ENCODE assay signal across 36 cellular contexts in the genomic region with DNA sequence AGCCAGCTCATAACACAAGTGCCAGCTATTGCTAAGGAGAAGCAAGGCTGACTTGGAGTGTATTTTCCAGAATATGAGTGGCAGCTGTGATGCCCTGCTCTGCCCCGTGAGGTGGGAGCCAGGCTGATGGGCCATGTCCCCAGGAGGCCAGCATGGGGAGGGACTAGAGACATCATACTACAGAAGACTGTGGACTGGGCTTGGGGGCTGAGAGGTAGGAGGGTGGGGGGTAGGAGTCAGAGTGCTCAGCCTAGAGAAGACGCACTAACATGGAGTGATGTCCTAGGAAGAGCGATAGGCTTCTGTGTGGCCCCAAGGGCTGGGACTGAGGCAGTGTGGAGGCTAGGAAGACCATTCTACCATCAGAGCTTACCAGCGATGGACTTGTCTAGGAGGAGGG.
A peak's percentile ranks its signal among the peaks of the same experiment; 100 is the strongest.
DNase-seq lines count a peak whose midpoint lies in the region; FAIRE-seq and TF ChIP-seq lines count a peak whose summit lies in the region.
"Had no signal": no experiment of that assay in that cellular context is flagged by ENCODE, and none has a peak within 500 bp of the region (broad histone marks: within the 10 kb centered on the region; RNA-seq: fewer than 3 reads in every experiment).

No MANE protein-coding gene starts in this region.

- H2BK15ac ChIP-seq in H1 (ENCODE audit: low read length) (peak overlapping the region; percentile 5; the same call in 1 of the 2 replicates), neuronal stem cell (ENCODE audit: low read length) (no peak overlapping the region)

- H3K23ac ChIP-seq in H1 (ENCODE audit: insufficient read length) = no peak overlapping the region
- H3K23ac ChIP-seq in neuronal stem cell (ENCODE audit: low read depth, low read length, poor library complexity) = no peak overlapping the region

- no peak overlapping the region for H3K18ac ChIP-seq in H1 (ENCODE audit: extremely low read depth, low read length)
- H3K18ac ChIP-seq in neuronal stem cell (ENCODE audit: low read length) = peak overlapping the region; percentile 62

- H2AK5ac ChIP-seq in H1 (ENCODE audit: low read depth, low read length) (no peak overlapping the region), neuronal stem cell (ENCODE audit: low read depth, low read length) (peak overlapping the region; percentile 20)

- H3K27me3 ChIP-seq in H1 (replicated peaks in 1 of 4; ENCODE audit: control insufficient read depth in 3 of 4, extremely low read depth in 1 of 4, insufficient read depth in 3 of 4, low read length in 3 of 4) (no peaks in the 10 kb centered on the region), endodermal cell (ENCODE audit: control insufficient read depth, insufficient read depth, low read length, poor library complexity, severe bottlenecking) (peaks cover 11% of the 10 kb centered on the region), neuronal stem cell (ENCODE audit: control insufficient read depth in 3 of 3, insufficient read depth in 3 of 3, low read depth in 1 of 3, low read length in 3 of 3) (no peaks in the 10 kb centered on the region)
- H3K27me3 ChIP-seq: BE2C, BLaER1 had no signal

- TF ChIP-seq CTCF in H1 (IDR thresholded peaks at IDR 0.05; ENCODE audit: control extremely low read depth in 1 of 3, insufficient read depth in 1 of 3, low read depth in 1 of 3, low read length in 3 of 3) = no peak
- no peak for TF ChIP-seq CTCF in endodermal cell (conservative IDR thresholded peaks at IDR 0.05)
- TF ChIP-seq CTCF in osteocyte (IDR thresholded peaks at IDR 0.05) = no peak

- H3K14ac ChIP-seq in H1 (ENCODE audit: insufficient read length) = no peak overlapping the region
- H3K14ac ChIP-seq in neuronal stem cell (ENCODE audit: low read length) = peak overlapping the region; percentile 87

- no peaks in the 10 kb centered on the region for H3K36me3 ChIP-seq in H1 (ENCODE audit: control insufficient read depth in 2 of 4, insufficient read depth in 4 of 4, low read length in 3 of 4)
- no peaks in the 10 kb centered on the region for H3K36me3 ChIP-seq in endodermal cell (ENCODE audit: control insufficient read depth, insufficient read depth, low read length)
- H3K36me3 ChIP-seq in neuronal stem cell (replicated peaks in 1 of 2; ENCODE audit: control insufficient read depth in 2 of 2, insufficient read depth in 2 of 2, low read length in 2 of 2) = no peaks in the 10 kb centered on the region
- H3K36me3 ChIP-seq: BE2C; BLaER1; BLaER1 treated with 17β-estradiol and CSF1 and Interleukin-3, amounts not matched to agents 10 nM and 100 nM had no signal

- peaks cover 18% of the 10 kb centered on the region for H3K4me1 Mint-ChIP-seq in endodermal cell
- no peaks in the 10 kb centered on the region for H3K4me1 Mint-ChIP-seq in osteocyte (ENCODE audit: unreplicated experiment)
- H3K4me1 Mint-ChIP-seq: B cell; CD14-positive monocyte; CD4-positive, alpha-beta memory T cell; CD4-positive, CD25-positive, alpha-beta regulatory T cell; CD8-positive, alpha-beta memory T cell had no signal

- no peak for FAIRE-seq in H1 (lab: Jason Lieb, UNC)
- FAIRE-seq: A204.1, A549, D721Med had no signal

- H3K4ac ChIP-seq in H1 (replicated peaks; ENCODE audit: insufficient read length, low read depth, low read length) = no peak overlapping the region
- no peak overlapping the region for H3K4ac ChIP-seq in neuronal stem cell (ENCODE audit: low read length)

- H4K20me1 ChIP-seq in H1 (replicated peaks in 1 of 2; ENCODE audit: control insufficient read depth in 1 of 2, insufficient read depth in 2 of 2, low read length in 2 of 2) = no peaks in the 10 kb centered on the region
- H4K20me1 ChIP-seq: BLaER1 had no signal

- TF ChIP-seq EP300 in H1 (IDR thresholded peaks at IDR 0.05; ENCODE audit: borderline replicate concordance in 1 of 2, low read depth in 2 of 2, low read length in 2 of 2) = no peak

- H3K4me1 ChIP-seq in H1 (replicated peaks in 1 of 4; ENCODE audit: control insufficient read depth in 3 of 4, insufficient read depth in 4 of 4, low read length in 3 of 4) = no peaks in the 10 kb centered on the region
- H3K4me1 ChIP-seq in endodermal cell (ENCODE audit: control insufficient read depth, insufficient read depth, low read length) = peaks cover 14% of the 10 kb centered on the region
- no peaks in the 10 kb centered on the region for H3K4me1 ChIP-seq in neuronal stem cell (ENCODE audit: control insufficient read depth in 2 of 2, insufficient read depth in 1 of 2, low read depth in 1 of 2, low read length in 2 of 2)
- H3K4me1 ChIP-seq: A549; BE2C; BLaER1; BLaER1 treated with 17β-estradiol and CSF1 and Interleukin-3, amounts not matched to agents 10 nM and 100 nM; Caco-2 had no signal

- no peak overlapping the region for H3K4me3 ChIP-seq in H1 (ENCODE audit: extremely low read depth in 1 of 4, insufficient read depth in 2 of 4, low read depth in 3 of 4, low read length in 4 of 4)
- H3K4me3 ChIP-seq in endodermal cell (ENCODE audit: low read length) = no peak overlapping the region
- no peak overlapping the region for H3K4me3 ChIP-seq in neuronal stem cell (ENCODE audit: low read length in 2 of 2)
- H3K4me3 ChIP-seq: A549; BLaER1; BLaER1 treated with 17β-estradiol and CSF1 and Interleukin-3, amounts not matched to agents 10 nM and 100 nM had no signal

- H3K9me3 ChIP-seq in H1 (ENCODE audit: insufficient read depth in 2 of 2, low read depth in 1 of 2, low read length in 1 of 2) = no peaks in the 10 kb centered on the region
- no peaks in the 10 kb centered on the region for H3K9me3 ChIP-seq in endodermal cell (ENCODE audit: control insufficient read depth, low read length)
- no peaks in the 10 kb centered on the region for H3K9me3 ChIP-seq in neuronal stem cell (replicated peaks in 1 of 2; ENCODE audit: control insufficient read depth in 2 of 2, insufficient read depth in 1 of 2, low read depth in 1 of 2, low read length in 2 of 2)
- H3K9me3 ChIP-seq: BE2C; BLaER1; BLaER1 treated with 17β-estradiol and CSF1 and Interleukin-3, amounts not matched to agents 10 nM and 100 nM; Caco-2 had no signal

- no peak overlapping the region for H3K4me3 Mint-ChIP-seq in endodermal cell
- no peak overlapping the region for H3K4me3 Mint-ChIP-seq in osteocyte (ENCODE audit: unreplicated experiment)
- H3K4me3 Mint-ChIP-seq: B cell; CD14-positive monocyte; CD4-positive, alpha-beta memory T cell; CD4-positive, alpha-beta T cell; CD4-positive, CD25-positive, alpha-beta regulatory T cell; CD8-positive, alpha-beta memory T cell; CD8-positive, alpha-beta T cell had no signal

- H2BK12ac ChIP-seq in H1 (ENCODE audit: low read depth, low read length) (no peak overlapping the region), neuronal stem cell (ENCODE audit: low read length) (no peak overlapping the region)

- H4K5ac ChIP-seq in H1 (ENCODE audit: insufficient read length, low read depth, low read length) = no peak overlapping the region

- H2AFZ ChIP-seq in H1 (ENCODE audit: low read length) = no peak overlapping the region
- no peak overlapping the region for H2AFZ ChIP-seq in neuronal stem cell (ENCODE audit: low read length)

- CTCF ChIA-PET in H1 (lab: Charles Lee; ENCODE audit: partially characterized antibody) = interaction anchor here (0.7 to 1.1 kb wide), 4 partner anchors 31 to 611 kb away, joined by 3 to 4 read pairs (median 3); no protein-coding TSS in a partner anchor

- 93% methylated on average over 4 of the region's 4 CpGs; no CpG with 5 or more reads in 1 of the 2 experiments for WGBS in H1 (ENCODE audit: extremely low coverage in 1 of 2, insufficient coverage in 1 of 2, insufficient read length in 1 of 2, insufficient replicate concordance in 2 of 2, low coverage in 1 of 2, low lambda C conversion rate in 2 of 2, missing lambda C conversion rate in 1 of 2), 2 experiments
- 93 to 100% methylated on average over 3 to 4 of the region's 4 CpGs for WGBS in endodermal cell (ENCODE audit: insufficient coverage in 1 of 2, insufficient read length in 1 of 2), 2 experiments
- no CpG with 5 or more reads among the region's 4 CpGs for WGBS in neuronal stem cell (ENCODE audit: extremely low coverage in 2 of 2, insufficient read length in 2 of 2, insufficient replicate concordance in 1 of 2), 2 donors

- TF ChIP-seq POLR2A in H1 (IDR thresholded peaks at IDR 0.05; ENCODE audit: control extremely low read depth in 1 of 2, low read depth in 2 of 2, low read length in 2 of 2) = no peak

- H2BK120ac ChIP-seq in H1 (replicated peaks; ENCODE audit: low read depth, low read length) (no peak overlapping the region), neuronal stem cell (ENCODE audit: low read depth, low read length) (no peak overlapping the region)

- H4K8ac ChIP-seq in H1 (ENCODE audit: extremely low read depth, insufficient read depth, low read length) (no peak overlapping the region), neuronal stem cell (ENCODE audit: low read depth, low read length) (no peak overlapping the region)

- H3K9ac ChIP-seq in H1 (replicated peaks in 1 of 4; ENCODE audit: extremely low read depth in 1 of 4, low read depth in 3 of 4, low read length in 3 of 4) = no peak overlapping the region
- H3K9ac ChIP-seq in endodermal cell (ENCODE audit: extremely low read depth, low read length, poor library complexity, severe bottlenecking) = no peak overlapping the region
- no peak overlapping the region for H3K9ac ChIP-seq in neuronal stem cell (ENCODE audit: low read depth, low read length, poor library complexity)
- H3K9ac ChIP-seq: BLaER1; BLaER1 treated with 17β-estradiol and CSF1 and Interleukin-3, amounts not matched to agents 10 nM and 100 nM had no signal

- H2BK5ac ChIP-seq in H1 (ENCODE audit: low read depth, low read length) = no peak overlapping the region
- H2BK5ac ChIP-seq in neuronal stem cell (ENCODE audit: low read length) = no peak overlapping the region

- H4K91ac ChIP-seq in H1 (replicated peaks; ENCODE audit: insufficient read length, low read length) (no peak overlapping the region), neuronal stem cell (ENCODE audit: low read depth, low read length, poor library complexity) (no peak overlapping the region)

- no peak overlapping the region for H2BK20ac ChIP-seq in H1 (ENCODE audit: low read length)

- H3K56ac ChIP-seq in H1 (replicated peaks; ENCODE audit: insufficient read length, low read depth, low read length) = no peak overlapping the region

- no peaks in the 10 kb centered on the region for H3K9me3 Mint-ChIP-seq in endodermal cell
- no peaks in the 10 kb centered on the region for H3K9me3 Mint-ChIP-seq in osteocyte (ENCODE audit: unreplicated experiment)
- H3K9me3 Mint-ChIP-seq: CD14-positive monocyte; CD4-positive, alpha-beta T cell; CD8-positive, alpha-beta memory T cell; CD8-positive, alpha-beta T cell had no signal

- no peak for TF ChIP-seq RAD21 in H1 (IDR thresholded peaks at IDR 0.05 in 1 of 2, conservative IDR thresholded peaks at IDR 0.05 in 1 of 2; ENCODE audit: low read depth in 2 of 2, low read length in 2 of 2)

- H3K23me2 ChIP-seq in H1 (ENCODE audit: low read depth, low read length) = no peaks in the 10 kb centered on the region

- H3K79me1 ChIP-seq in H1 (ENCODE audit: low read depth, low read length) (no peaks in the 10 kb centered on the region), neuronal stem cell (ENCODE audit: low read depth, low read length) (no peaks in the 10 kb centered on the region)

- DNase-seq in H1 (ENCODE audit: low read depth in 1 of 2, low spot score in 2 of 2) (no peak), endodermal cell (peak; percentile 20), neuronal stem cell (ENCODE audit: low spot score) (no peak), osteocyte (ENCODE audit: extremely low spot score, unreplicated experiment) (peak; percentile 51), globus pallidus (ENCODE audit: low spot score) (no peak), EL (no peak), NCI-H1092 treated with DMSO at 0.1 percent for 48 hours (lab: John Stamatoyannopoulos, UW) (no peak), GF-D8 (lab: John Stamatoyannopoulos, UW) (no peak)
- DNase-seq: 8988T; ACHN; AML-193; BE2C; C1 segment of cervical spinal cord; Caco-2; Calu3; CD4-positive, alpha-beta memory T cell; CD4-positive, alpha-beta T cell; CD4-positive, CD25-positive, alpha-beta regulatory T cell; CD8-positive, alpha-beta memory T cell; CD8-positive, alpha-beta T cell; COR-L47; DMS 273 treated with DMSO at 0.1 percent for 48 hours; DMS153; DMS53; DMS79; DMS79 treated with DMSO at 0.1 percent for 48 hours; DND-41 had no signal

- H3K4me2 ChIP-seq in H1 (ENCODE audit: insufficient read depth in 1 of 2, low read depth in 2 of 2, low read length in 2 of 2) (no peak overlapping the region), neuronal stem cell (ENCODE audit: insufficient read depth, low read length, poor library complexity, severe bottlenecking) (no peak overlapping the region)
- H3K4me2 ChIP-seq: A549; BLaER1; BLaER1 treated with 17β-estradiol and CSF1 and Interleukin-3, amounts not matched to agents 10 nM and 100 nM had no signal

- H3K27ac ChIP-seq in H1 (ENCODE audit: low read depth, low read length) (no peak overlapping the region), endodermal cell (ENCODE audit: low read depth, low read length) (no peak overlapping the region), neuronal stem cell (replicated peaks; ENCODE audit: low read length) (no peak overlapping the region)
- H3K27ac ChIP-seq: 22Rv1; A549; BLaER1; BLaER1 treated with 17β-estradiol and CSF1 and Interleukin-3, amounts not matched to agents 10 nM and 100 nM; C4-2B had no signal

- no peaks in the 10 kb centered on the region for H3K36me3 Mint-ChIP-seq in endodermal cell (ENCODE audit: low read depth)
- H3K36me3 Mint-ChIP-seq in osteocyte (ENCODE audit: unreplicated experiment) = no peaks in the 10 kb centered on the region
- H3K36me3 Mint-ChIP-seq: CD14-positive monocyte; CD4-positive, alpha-beta memory T cell; CD4-positive, CD25-positive, alpha-beta regulatory T cell; CD8-positive, alpha-beta memory T cell; CD8-positive, alpha-beta T cell had no signal

- POLR2A ChIA-PET in H1 (lab: Charles Lee; ENCODE audit: partially characterized antibody) = no interaction called here

- H3K27me3 Mint-ChIP-seq in endodermal cell (ENCODE audit: insufficient read depth) (peaks cover 13% of the 10 kb centered on the region), osteocyte (ENCODE audit: unreplicated experiment) (peaks cover 48% of the 10 kb centered on the region)

- no peaks in the 10 kb centered on the region for H3K79me2 ChIP-seq in H1 (ENCODE audit: control insufficient read depth in 1 of 2, insufficient read depth in 2 of 2, low read length in 2 of 2)

- H3K27ac Mint-ChIP-seq in endodermal cell = no peak overlapping the region
- H3K27ac Mint-ChIP-seq in osteocyte (ENCODE audit: unreplicated experiment) = no peak overlapping the region
- H3K27ac Mint-ChIP-seq: B cell; CD14-positive monocyte; CD4-positive, alpha-beta memory T cell; CD4-positive, alpha-beta T cell; CD4-positive, CD25-positive, alpha-beta regulatory T cell; CD8-positive, alpha-beta memory T cell; CD8-positive, alpha-beta T cell had no signal

Comparison
In these comparisons a context has a peak if more than half of its experiments do, and no peak if none do; other contexts are left out.
1. DNase-seq: peak in endodermal cell (single experiment) and osteocyte (single experiment); none in H1 (0 of 2), neuronal stem cell (single experiment), globus pallidus (single experiment), EL (single experiment), NCI-H1092 treated with DMSO at 0.1 percent for 48 hours (single experiment) and GF-D8 (single experiment).